In the genomic region with DNA sequence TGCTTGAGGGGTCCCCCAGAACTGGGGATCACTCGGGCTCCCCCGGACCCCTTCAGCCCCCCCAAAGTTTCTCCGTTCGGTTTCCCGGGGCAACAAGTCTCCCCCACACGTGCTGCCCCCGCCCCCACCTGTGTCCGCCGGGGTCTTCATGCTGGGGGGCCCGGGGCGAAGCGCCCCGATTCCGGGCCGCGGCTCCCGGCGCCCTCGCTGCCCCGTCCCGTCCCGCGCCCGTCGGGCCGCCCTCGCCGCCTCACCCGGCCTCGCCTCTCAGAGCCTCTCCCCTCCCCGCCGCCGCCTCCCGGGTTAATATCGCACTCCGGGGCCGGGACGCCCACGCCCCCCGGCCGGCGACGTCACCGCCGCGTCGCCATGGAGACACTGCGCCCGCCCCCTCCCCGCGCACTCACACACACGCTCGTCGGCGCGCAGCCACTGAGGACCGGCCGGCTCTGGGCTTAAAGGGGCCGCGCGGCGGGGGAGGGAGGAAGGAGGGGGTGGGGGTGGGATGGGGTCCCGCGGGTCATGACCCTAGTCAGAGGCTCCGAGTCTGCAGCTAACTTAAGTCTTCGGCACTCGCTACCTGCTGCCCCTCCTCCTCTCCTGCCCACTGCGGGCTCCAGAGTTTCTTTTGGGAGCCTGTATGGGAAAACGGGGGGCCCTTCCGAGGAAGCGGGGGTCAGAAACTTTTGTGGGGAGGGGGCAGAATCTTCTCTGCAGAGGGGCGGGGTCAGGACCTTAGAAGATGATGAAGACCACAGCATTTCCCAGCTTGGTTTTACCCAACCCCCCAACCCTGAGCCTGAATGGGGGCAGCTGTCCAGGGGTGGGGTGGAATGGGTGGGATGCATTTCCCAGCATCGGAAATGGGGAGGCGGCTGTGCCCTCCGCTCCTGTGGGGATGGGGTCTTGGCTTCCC, we compare ENCODE assay signal across 8 cellular contexts. TPM values are rescaled to one million over a fixed set of nuclear protein-coding genes. Genes with fewer than 3 reads are reported as not detected.
DNase-seq lines count a peak whose midpoint lies in the region; ATAC-seq, FAIRE-seq and TF ChIP-seq lines count a peak whose summit lies in the region.

A gene (minus strand): TSS at position 279 of the 916 bp plus-strand sequence. CDS start 129 bp downstream, at position 150.

- peak within 1 kb of the TSS; percentile 94 to 97 for H3K4me3 ChIP-seq in right atrium auricular region

- H3K9me3 ChIP-seq in right atrium auricular region: no peaks in the 10 kb centered on the region

- H3K36me3 ChIP-seq in right atrium auricular region: no peaks in the 10 kb centered on the region

- H3K27me3 ChIP-seq in right atrium auricular region: no peaks in the 10 kb centered on the region

- FAIRE-seq in urothelium cell line (lab: Jason Lieb, UNC): peak; percentile 92

- TF ChIP-seq CTCF in right atrium auricular region (IDR thresholded peaks at IDR 0.05): no peak

- H3K4me1 ChIP-seq in right atrium auricular region: peaks cover 0 to 41% of the 10 kb centered on the region in 2 donors

- H3K27ac ChIP-seq in angular gyrus (ENCODE audit: low read depth, low read length): peak within 1 kb of the TSS; percentile 97
- peak within 1 kb of the TSS; percentile 99 for H3K27ac ChIP-seq in right atrium auricular region

- intact Hi-C loops in T-helper 2 cell treated with Interferon-gamma antibody and Interleukin-4, amounts not matched to agents 100 ng/mL and 5 ng/mL, for 36 hours (cut with micrococcal nuclease): loop anchor here (1.0 kb wide), 2 partner anchors 13 to 28 kb away; no protein-coding TSS in a partner anchor

- ATAC-seq in HG02588 (IDR thresholded peaks at IDR 0.05; ENCODE audit: unreplicated experiment): peak; percentile 61

- peak; percentile 63 for DNase-seq in GF-D8 (lab: John Stamatoyannopoulos, UW)
- DNase-seq in NCI-H1436 (lab: John Stamatoyannopoulos, UW): peak; percentile 86
- DNase-seq in right atrium auricular region (ENCODE audit: low spot score): peak; percentile 96
- peak; percentile 95 for DNase-seq in putamen (ENCODE audit: low spot score)
- peak; percentile 92 for DNase-seq in urothelium cell line (ENCODE audit: low spot score)

RNA-seq across cellular contexts. Expression of the gene that starts here (rescaled TPM):
- 36.2 and 41.4 TPM in 2 replicates for total RNA-seq in T-helper 2 cell treated with Interferon-gamma antibody and Interleukin-4, amounts not matched to agents 100 ng/mL and 5 ng/mL, for 36 hours
- 10 to 100 TPM; 26.8 to 34.9 TPM for total RNA-seq in right atrium auricular region

Comparison
In these comparisons a context has a peak if more than half of its experiments do, and no peak if none do; other contexts are left out.
1. Peak in every context shown above with its lines: DNase-seq, ATAC-seq, H3K4me3 ChIP-seq and H3K27ac ChIP-seq.